Comparison of ENCODE assay signal across 7 cellular contexts in the genomic region with DNA sequence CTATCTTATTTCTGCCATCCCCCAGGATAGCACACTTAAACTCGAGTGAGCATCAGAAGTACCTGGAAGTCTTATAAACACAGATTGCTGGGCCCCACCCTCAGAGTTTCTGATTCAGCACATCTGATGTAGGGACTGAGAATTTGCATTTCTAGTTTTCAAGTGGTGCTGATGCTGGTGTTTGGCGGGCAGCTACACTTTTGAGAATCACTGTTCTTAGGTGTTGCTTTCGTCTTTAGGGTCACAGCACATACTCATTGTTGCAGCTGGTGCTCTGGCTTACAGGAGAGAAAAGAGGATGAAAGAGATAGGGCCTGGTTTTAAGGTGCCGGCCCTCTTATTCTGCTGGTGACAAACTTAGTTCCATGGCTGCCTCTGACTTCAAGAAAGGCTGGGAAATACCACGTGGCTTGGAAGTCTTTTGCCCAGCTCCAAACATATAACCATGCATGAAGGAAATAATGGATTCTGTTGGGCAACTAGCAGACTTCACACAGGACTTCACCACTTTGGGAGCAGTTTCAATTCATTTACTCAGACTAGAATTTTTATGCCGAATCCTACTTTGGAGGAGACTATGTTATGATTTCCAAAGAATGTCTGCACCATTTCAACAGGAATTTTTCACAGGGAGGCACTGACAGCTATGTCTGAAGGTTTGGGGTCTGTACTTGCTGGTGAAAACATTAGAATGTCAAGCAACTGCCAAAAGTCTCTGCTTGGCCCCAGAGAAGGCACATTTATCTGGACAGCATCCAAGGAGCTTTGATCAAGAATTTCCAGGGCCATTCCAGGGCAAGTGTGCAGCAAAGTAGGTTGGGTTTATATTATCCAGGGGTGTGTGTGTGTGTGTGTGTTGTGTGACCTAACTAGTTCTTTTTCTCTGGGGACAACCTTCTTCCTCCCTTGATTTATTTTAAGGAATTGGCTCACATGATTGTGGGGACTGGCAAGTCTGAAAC. TPM values are rescaled to one million over a fixed set of nuclear protein-coding genes. Genes with fewer than 3 reads are reported as not detected.
A peak's percentile ranks its signal among the peaks of the same experiment; 100 is the strongest.
DNase-seq lines count a peak whose midpoint lies in the region; ATAC-seq and TF ChIP-seq lines count a peak whose summit lies in the region.

No MANE protein-coding gene starts in this region.

- no peak for TF ChIP-seq EP300 in transverse colon (IDR thresholded peaks at IDR 0.05; ENCODE audit: low read depth)

- H3K27me3 ChIP-seq in transverse colon, result no peaks in the 10 kb centered on the region

- DNase-seq in fibroblast of the conjunctiva (ENCODE audit: low read depth) (peak; percentile 77), transverse colon (no peak), NCI-H524 treated with DMSO at 0.1 percent for 48 hours (lab: John Stamatoyannopoulos, UW) (no peak), NCI-H510A treated with DMSO at 0.1 percent for 48 hours (lab: John Stamatoyannopoulos, UW) (no peak), GM13977 (ENCODE audit: low spot score) (no peak)

- intact Hi-C loops in transverse colon (cut with DNase I; ENCODE audit: low total_unique reads), result no loop called here

- no peaks in the 10 kb centered on the region for H3K9me3 ChIP-seq in transverse colon

- H3K4me1 ChIP-seq in transverse colon, result peaks cover 0 to 12% (median 0%) of the 10 kb centered on the region in 4 donors

- H3K27ac ChIP-seq in transverse colon, result peak overlapping the region in 3 of 4 donors; percentile 43 to 54 (median 50)

- no peak for TF ChIP-seq POLR2A in transverse colon (IDR thresholded peaks at IDR 0.05)

- 68 to 80% methylated on average over 1 to 6 of the region's 6 CpGs for WGBS in transverse colon (ENCODE audit: low coverage in 1 of 2), 2 donors

- TF ChIP-seq CTCF in transverse colon (IDR thresholded peaks at IDR 0.05), result no peak
- TF ChIP-seq CTCF in GM13977 (IDR thresholded peaks at IDR 0.05; ENCODE audit: extremely low read depth, insufficient read depth, missing control alignments), result no peak

- in situ Hi-C loops in transverse colon (cut with MboI; ENCODE audit: low pct_ligation_motif_present in 1 of 4, low pct_unique_long_range_greater_than_20kb in 1 of 4, low sequenced_read_pairs in 3 of 4), result no loop called here
- in situ Hi-C loops in GM13977 (cut with MboI; ENCODE audit: low pct_unique_long_range_greater_than_20kb, low sequenced_read_pairs, unreplicated experiment), result no loop called here

- H3K36me3 ChIP-seq in transverse colon, result no peaks in the 10 kb centered on the region

- ATAC-seq in GM21423 (IDR thresholded peaks at IDR 0.05; ENCODE audit: unreplicated experiment), result peak; percentile 74
- ATAC-seq in HG03457 (IDR thresholded peaks at IDR 0.05; ENCODE audit: unreplicated experiment), result peak; percentile 72

- no peak overlapping the region for H3K4me3 ChIP-seq in transverse colon

RNA-seq across cellular contexts. Expression of gene MINDY4, which starts 6.9 kb away (rescaled TPM):
- total RNA-seq in transverse colon, result 10 to 100 TPM in 1 of 4 donors, 1 to 10 TPM in 3; 4.6 to 14.1 (median 6.8) TPM

RNA-seq across cellular contexts. Expression of gene INMT, which starts 12.4 kb away (rescaled TPM):
- 10 to 100 TPM in 1 of 4 donors, 1 to 10 TPM in 3; 3.8 to 15.5 (median 8.7) TPM for total RNA-seq in transverse colon
